3 cellular contexts compared by ENCODE assay signal in the genomic region with DNA sequence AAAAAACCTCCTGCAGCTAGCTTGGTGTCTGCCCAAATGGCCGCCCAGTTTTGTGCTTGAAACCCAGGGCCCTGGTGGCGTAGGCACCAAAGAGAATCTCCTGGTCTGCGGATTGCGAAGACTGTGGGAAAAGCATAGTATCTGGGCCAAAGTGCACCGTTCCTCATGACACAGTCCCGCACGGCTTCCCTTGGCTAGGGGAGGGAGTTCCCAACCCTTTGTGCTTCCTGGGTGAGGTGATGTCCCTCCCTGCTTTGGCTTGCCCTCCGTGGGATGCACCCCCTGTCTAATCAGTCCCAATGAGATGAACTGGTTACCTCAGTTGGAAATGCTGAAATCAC.
TF ChIP-seq lines count a peak whose summit lies in the region.

No MANE protein-coding gene starts in this region.

TF ChIP-seq in A549, 52 proteins besides CTCF, POLR2A, EP300 and RAD21:
- TF ChIP-seq PHF8 (IDR thresholded peaks at IDR 0.05; ENCODE audit: borderline replicate concordance, low read depth) (no peak), RARB (CRISPR knock-in tag; IDR thresholded peaks at IDR 0.05) (no peak), HDAC2 (IDR thresholded peaks at IDR 0.05) (no peak), MAFK (IDR thresholded peaks at IDR 0.05; ENCODE audit: partially characterized antibody) (no peak), SREBF2 (IDR thresholded peaks at IDR 0.05) (no peak), BCL3 (IDR thresholded peaks at IDR 0.05) (no peak), RFX5 (IDR thresholded peaks at IDR 0.05) (no peak), EHMT2 (IDR thresholded peaks at IDR 0.05; ENCODE audit: low read depth) (no peak), FOSL2 (IDR thresholded peaks at IDR 0.05) (no peak), FOSL2 (CRISPR knock-in tag; IDR thresholded peaks at IDR 0.05) (no peak), BHLHE40 (IDR thresholded peaks at IDR 0.05; ENCODE audit: low read depth, low read length) (no peak), HOXA7 (CRISPR knock-in tag; IDR thresholded peaks at IDR 0.05) (no peak), HOXB5 (CRISPR knock-in tag; IDR thresholded peaks at IDR 0.05) (no peak), NPAS2 (CRISPR knock-in tag; IDR thresholded peaks at IDR 0.05; ENCODE audit: borderline replicate concordance) (no peak)

TF ChIP-seq in IMR-90, 13 proteins besides CTCF, POLR2A, EP300 and RAD21:
- TF ChIP-seq RFX5 (IDR thresholded peaks at IDR 0.05; ENCODE audit: low read depth, low read length) (no peak), USF2 (IDR thresholded peaks at IDR 0.05; ENCODE audit: low read depth, low read length) (no peak), MAZ (IDR thresholded peaks at IDR 0.05; ENCODE audit: borderline replicate concordance, low read depth, low read length) (no peak), MXI1 (IDR thresholded peaks at IDR 0.05; ENCODE audit: borderline replicate concordance, low read depth, low read length) (no peak), BHLHE40 (IDR thresholded peaks at IDR 0.05; ENCODE audit: low read depth, low read length) (no peak), NFE2L2 (IDR thresholded peaks at IDR 0.05; ENCODE audit: low read depth, low read length) (no peak), RCOR1 (IDR thresholded peaks at IDR 0.05; ENCODE audit: insufficient replicate concordance, low read length) (no peak), FOS (IDR thresholded peaks at IDR 0.05; ENCODE audit: low read depth, low read length) (no peak), MAFK (IDR thresholded peaks at IDR 0.05; ENCODE audit: low read depth, low read length) (no peak), CHD1 (IDR thresholded peaks at IDR 0.05; ENCODE audit: low read depth, low read length) (no peak), SMC3 (IDR thresholded peaks at IDR 0.05; ENCODE audit: low read depth, low read length) (no peak), CEBPB (IDR thresholded peaks at IDR 0.05; ENCODE audit: low read depth, low read length) (no peak)
- TF ChIP-seq, protein P1, sequence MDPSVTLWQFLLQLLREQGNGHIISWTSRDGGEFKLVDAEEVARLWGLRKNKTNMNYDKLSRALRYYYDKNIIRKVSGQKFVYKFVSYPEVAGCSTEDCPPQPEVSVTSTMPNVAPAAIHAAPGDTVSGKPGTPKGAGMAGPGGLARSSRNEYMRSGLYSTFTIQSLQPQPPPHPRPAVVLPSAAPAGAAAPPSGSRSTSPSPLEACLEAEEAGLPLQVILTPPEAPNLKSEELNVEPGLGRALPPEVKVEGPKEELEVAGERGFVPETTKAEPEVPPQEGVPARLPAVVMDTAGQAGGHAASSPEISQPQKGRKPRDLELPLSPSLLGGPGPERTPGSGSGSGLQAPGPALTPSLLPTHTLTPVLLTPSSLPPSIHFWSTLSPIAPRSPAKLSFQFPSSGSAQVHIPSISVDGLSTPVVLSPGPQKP (IDR thresholded peaks at IDR 0.05; ENCODE audit: borderline replicate concordance, low read depth, low read length), result no peak

TF ChIP-seq in H1, 55 proteins besides CTCF, POLR2A, EP300 and RAD21:
- TF ChIP-seq JUN (IDR thresholded peaks at IDR 0.05; ENCODE audit: low read depth, low read length) (no peak), EZH2 (IDR thresholded peaks at IDR 0.05; ENCODE audit: low read depth, low read length, severe bottlenecking) (no peak), TEAD4 (IDR thresholded peaks at IDR 0.05; ENCODE audit: low read depth, low read length) (no peak), BRCA1 (IDR thresholded peaks at IDR 0.05; ENCODE audit: low read depth, low read length) (no peak), PHF8 (conservative IDR thresholded peaks at IDR 0.05; ENCODE audit: low read depth, low read length) (no peak), MAFK (IDR thresholded peaks at IDR 0.05; ENCODE audit: low read depth, low read length) (no peak), TCF12 (IDR thresholded peaks at IDR 0.05; ENCODE audit: low read depth, low read length) (no peak), SAP30 (IDR thresholded peaks at IDR 0.05; ENCODE audit: insufficient read depth, insufficient replicate concordance, low read length) (no peak), ASH2L (IDR thresholded peaks at IDR 0.05; ENCODE audit: low read length) (no peak), KDM1A (IDR thresholded peaks at IDR 0.05; ENCODE audit: borderline replicate concordance, low read length) (no peak), SRF (IDR thresholded peaks at IDR 0.05; ENCODE audit: low read depth, low read length) (no peak), RXRA (IDR thresholded peaks at IDR 0.05; ENCODE audit: insufficient read depth, low read depth, low read length) (no peak), SIN3A (conservative IDR thresholded peaks at IDR 0.05 in 1 of 2, IDR thresholded peaks at IDR 0.05 in 1 of 2; ENCODE audit: low read depth in 1 of 2, low read length in 2 of 2) (no peak), GTF2F1 (IDR thresholded peaks at IDR 0.05; ENCODE audit: borderline replicate concordance, low read depth, low read length) (no peak), HDAC6 (IDR thresholded peaks at IDR 0.05; ENCODE audit: low read depth, low read length) (no peak)
